ENCODE assay signal across 1 cellular context in the genomic region with DNA sequence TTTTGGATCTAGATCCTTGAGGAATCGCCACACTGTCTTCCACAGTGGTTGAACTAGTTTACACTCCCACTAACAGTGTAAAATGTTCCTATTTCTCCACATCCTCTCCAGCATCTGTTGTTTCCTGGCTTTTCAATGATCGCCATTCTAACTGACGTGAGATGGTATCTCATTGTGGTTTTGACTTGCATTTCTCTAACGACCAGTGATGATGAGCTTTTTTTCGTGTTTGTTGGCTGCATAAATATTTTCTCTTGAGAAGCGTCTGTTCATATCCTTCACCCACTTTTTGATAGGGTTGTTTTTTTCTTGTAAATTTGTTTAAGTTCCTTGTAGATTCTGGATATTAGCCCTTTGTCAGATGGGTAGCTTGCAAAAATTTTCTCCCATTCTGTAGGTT.
TF ChIP-seq lines count a peak whose summit lies in the region.
"Not testable (repeated sequence)": the region's sequence is repeated elsewhere in the genome, so short reads cannot be mapped to it uniquely, and the experiment has no call there.

No MANE protein-coding gene starts in this region.

TF ChIP-seq in K562, 482 proteins besides CTCF, POLR2A, EP300 and RAD21 (continued from another document):
- TF ChIP-seq ESRRA (IDR thresholded peaks at IDR 0.05; ENCODE audit: borderline replicate concordance, low read depth) = peak; percentile 39; the same call in 1 of the 2 replicates
- TF ChIP-seq NFE2 (IDR thresholded peaks at IDR 0.05; ENCODE audit: low read depth) = peak; percentile 43
- TF ChIP-seq PKNOX1 (IDR thresholded peaks at IDR 0.05) = peak; percentile 49; the same call in 1 of the 2 replicates
- TF ChIP-seq MYBL2 (IDR thresholded peaks at IDR 0.05; ENCODE audit: low read depth) = peak; percentile 46; the same call in 1 of the 2 replicates
- TF ChIP-seq MYBL2 (CRISPR knock-in tag; IDR thresholded peaks at IDR 0.05; ENCODE audit: borderline replicate concordance) = not testable (repeated sequence)
